Comparison of ENCODE assay signal across 1 cellular context in genomic region chr3:171183042-171183441, GRCh38.
TF ChIP-seq lines count a peak whose summit lies in the region.

No MANE protein-coding gene starts in this region.

TF ChIP-seq in K562, 482 proteins besides CTCF, POLR2A, EP300 and RAD21 (continued from another document and continues in another):
- TF ChIP-seq HDAC3 (IDR thresholded peaks at IDR 0.05; ENCODE audit: borderline replicate concordance, partially characterized antibody), result peak; percentile 61
- no peak for TF ChIP-seq SRSF1 (IDR thresholded peaks at IDR 0.05; ENCODE audit: low read depth, low read length)
- peak; percentile 67; the same call in 1 of the 2 replicates for TF ChIP-seq TRIM28 (IDR thresholded peaks at IDR 0.05)
- peak; percentile 96 for TF ChIP-seq ARID1B (IDR thresholded peaks at IDR 0.05)
- 0 out of 2 replicates have a peak, but pooled peaks have one; percentile 17 for TF ChIP-seq ZNF407 (IDR thresholded peaks at IDR 0.05; ENCODE audit: low read depth)
- TF ChIP-seq TAL1 (IDR thresholded peaks at IDR 0.05), result peak; percentile 93
- TF ChIP-seq TAF15 (IDR thresholded peaks at IDR 0.05; ENCODE audit: low read depth, low read length), result no peak
- no peak for TF ChIP-seq ZNF408 (CRISPR knock-in tag; IDR thresholded peaks at IDR 0.05; ENCODE audit: low read depth)
- TF ChIP-seq ETV6 (IDR thresholded peaks at IDR 0.05; ENCODE audit: borderline replicate concordance in 1 of 2, low read depth in 2 of 2, low read length in 1 of 2), result peak; percentile 98
- TF ChIP-seq ETV6 (CRISPR knock-in tag; IDR thresholded peaks at IDR 0.05; ENCODE audit: borderline replicate concordance), result no peak
- TF ChIP-seq ELF4 (CRISPR knock-in tag; IDR thresholded peaks at IDR 0.05), result 0 out of 2 replicates have a peak, but pooled peaks have one; percentile 48
- TF ChIP-seq MLLT1 (IDR thresholded peaks at IDR 0.05), result peak in 1 of 2 experiments; percentile 57; a peak in 1 of 4 replicates
- peak; percentile 50; the same call in 1 of the 2 replicates for TF ChIP-seq NR2C1 (IDR thresholded peaks at IDR 0.05)
- TF ChIP-seq NR2C1 (tag; IDR thresholded peaks at IDR 0.05), result peak; percentile 58; the same call in 1 of the 2 replicates
- TF ChIP-seq THRAP3 (IDR thresholded peaks at IDR 0.05; ENCODE audit: borderline replicate concordance), result no peak
- no peak for TF ChIP-seq CEBPZ (IDR thresholded peaks at IDR 0.05; ENCODE audit: borderline replicate concordance, low read depth, low read length)
- 0 out of 2 replicates have a peak, but pooled peaks have one; percentile 48 for TF ChIP-seq GATAD2B (IDR thresholded peaks at IDR 0.05; ENCODE audit: borderline replicate concordance)
- TF ChIP-seq GABPA (tag; conservative IDR thresholded peaks at IDR 0.05; ENCODE audit: low read depth), result peak; percentile 54
- TF ChIP-seq NCOA1 (IDR thresholded peaks at IDR 0.05; ENCODE audit: low read depth), result peak; percentile 84; the same call in 1 of the 2 replicates
- peak; percentile 79 for TF ChIP-seq ETV5 (CRISPR knock-in tag; IDR thresholded peaks at IDR 0.05; ENCODE audit: low read depth)
- peak; percentile 91 for TF ChIP-seq CHAMP1 (IDR thresholded peaks at IDR 0.05)
- TF ChIP-seq MAX (CRISPR knock-in tag; IDR thresholded peaks at IDR 0.05), result peak; percentile 68
- TF ChIP-seq ATF7 (IDR thresholded peaks at IDR 0.05), result peak; percentile 41
- TF ChIP-seq FOSL1 (tag; conservative IDR thresholded peaks at IDR 0.05), result no peak
- TF ChIP-seq CTBP1 (IDR thresholded peaks at IDR 0.05; ENCODE audit: borderline replicate concordance), result peak; percentile 73; the same call in 1 of the 2 replicates
- TF ChIP-seq SNIP1 (IDR thresholded peaks at IDR 0.05; ENCODE audit: low read depth), result no peak
- 0 out of 4 replicates have a peak, but pooled peaks of 1 of the 2 experiments have one; percentile 35 for TF ChIP-seq FOXA3 (CRISPR knock-in tag; conservative IDR thresholded peaks at IDR 0.05 in 1 of 2, IDR thresholded peaks at IDR 0.05 in 1 of 2)
- TF ChIP-seq NFATC3 (IDR thresholded peaks at IDR 0.05), result 0 out of 2 replicates have a peak, but pooled peaks have one; percentile 66
- TF ChIP-seq VEZF1 (CRISPR knock-in tag; IDR thresholded peaks at IDR 0.05), result peak; percentile 44; the same call in 1 of the 2 replicates
- TF ChIP-seq ATF1 (CRISPR knock-in tag; IDR thresholded peaks at IDR 0.05), result no peak
- TF ChIP-seq ATF1 (tag; IDR thresholded peaks at IDR 0.05), result 0 out of 2 replicates have a peak, but pooled peaks have one; percentile 50
- peak; percentile 67; the same call in 1 of the 2 replicates for TF ChIP-seq MYC (IDR thresholded peaks at IDR 0.05; ENCODE audit: low read depth, low read length)
- no peak for TF ChIP-seq MYC (CRISPR knock-in tag; IDR thresholded peaks at IDR 0.05; ENCODE audit: borderline replicate concordance, low read depth)
- TF ChIP-seq FOXM1 (IDR thresholded peaks at IDR 0.05; ENCODE audit: low read depth), result peak; percentile 82
- TF ChIP-seq FOXM1 (CRISPR knock-in tag; IDR thresholded peaks at IDR 0.05; ENCODE audit: low read depth), result no peak
- peak; percentile 51; the same call in 1 of the 2 replicates for TF ChIP-seq ESRRA (IDR thresholded peaks at IDR 0.05; ENCODE audit: borderline replicate concordance, low read depth)
- TF ChIP-seq TOE1 (IDR thresholded peaks at IDR 0.05; ENCODE audit: borderline replicate concordance), result peak; percentile 18; the same call in 1 of the 2 replicates
- no peak for TF ChIP-seq TOE1 (CRISPR knock-in tag; IDR thresholded peaks at IDR 0.05; ENCODE audit: borderline replicate concordance, low read depth)
- peak; percentile 53; the same call in 1 of the 2 replicates for TF ChIP-seq NBN (IDR thresholded peaks at IDR 0.05; ENCODE audit: low read depth)
- TF ChIP-seq RHOXF2B (CRISPR knock-in tag; conservative IDR thresholded peaks at IDR 0.05), result no peak
- TF ChIP-seq RB1 (IDR thresholded peaks at IDR 0.05; ENCODE audit: low read depth), result 0 out of 2 replicates have a peak, but pooled peaks have one; percentile 40
- no peak for TF ChIP-seq MCM5 (IDR thresholded peaks at IDR 0.05; ENCODE audit: low read depth)
- TF ChIP-seq E2F1 (CRISPR knock-in tag; IDR thresholded peaks at IDR 0.05), result no peak
- peak; percentile 49; the same call in 1 of the 2 replicates for TF ChIP-seq GABPB1 (CRISPR knock-in tag; IDR thresholded peaks at IDR 0.05)
- TF ChIP-seq MTA3 (IDR thresholded peaks at IDR 0.05; ENCODE audit: borderline replicate concordance), result peak; percentile 63
